In the genomic region with DNA sequence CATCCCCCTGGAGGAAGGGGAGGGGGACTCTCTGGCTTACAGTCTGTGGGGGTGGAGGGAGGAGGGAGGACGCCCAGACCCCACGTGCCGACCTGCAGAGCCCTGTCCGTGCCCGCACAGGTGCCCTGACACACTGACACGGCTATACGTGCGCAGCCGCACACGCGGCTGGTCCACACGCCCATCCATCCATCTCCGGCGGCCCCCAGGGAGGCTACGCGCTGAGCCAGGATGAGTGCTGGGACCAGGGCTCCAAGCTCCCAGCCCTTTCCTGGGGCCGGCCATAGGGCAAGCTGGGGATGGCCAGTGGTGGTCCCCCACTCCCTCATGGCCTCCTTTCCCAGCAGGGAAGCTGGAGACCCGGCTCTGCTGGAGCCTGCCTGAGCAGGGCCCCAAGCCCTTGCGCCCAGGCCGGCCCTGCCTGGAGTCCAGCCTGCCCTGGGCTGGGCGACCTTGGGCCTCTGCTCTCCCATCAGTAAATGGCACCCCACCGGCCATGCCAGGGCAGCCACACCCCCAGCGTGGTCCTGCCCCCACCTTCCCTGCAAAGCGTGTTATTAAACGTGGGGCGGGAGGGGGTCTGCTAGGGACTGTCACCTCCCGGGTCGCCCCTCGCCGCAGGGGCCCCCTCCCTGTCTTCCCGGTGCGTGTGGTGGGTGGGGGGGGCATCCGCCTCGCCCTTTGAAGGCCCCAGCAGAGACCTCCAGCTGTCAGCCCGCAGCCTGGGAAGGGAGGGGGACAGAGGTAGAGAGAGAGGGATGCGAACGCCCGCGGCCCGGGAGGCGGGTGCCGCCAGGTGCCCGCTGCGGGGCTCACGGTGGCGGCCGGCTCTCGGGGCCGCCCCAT, we compare ENCODE assay signal across 9 cellular contexts. TPM values are rescaled to one million over a fixed set of nuclear protein-coding genes. Genes with fewer than 3 reads are reported as not detected.
A peak's percentile ranks its signal among the peaks of the same experiment; 100 is the strongest.
DNase-seq lines count a peak whose midpoint lies in the region; ATAC-seq and TF ChIP-seq lines count a peak whose summit lies in the region.
"Had no signal": no experiment of that assay in that cellular context is flagged by ENCODE, and none has a peak within 500 bp of the region (broad histone marks: within the 10 kb centered on the region; RNA-seq: fewer than 3 reads in every experiment).

No MANE protein-coding gene starts in this region.

- TF ChIP-seq CTCF in tibial artery (IDR thresholded peaks at IDR 0.05), result no peak
- TF ChIP-seq CTCF in omental fat pad (IDR thresholded peaks at IDR 0.05), result no peak

- DNase-seq in activated naive CD4-positive, alpha-beta T cell treated with anti-CD3 and anti-CD28 coated beads, Interleukin-2, amount 50 U/mL, for 72 hours (ENCODE audit: low spot score in 2 of 2), result no peak
- no peak for DNase-seq in activated naive CD4-positive, alpha-beta T cell (lab: John Stamatoyannopoulos, UW)
- no peak for DNase-seq in activated naive CD8-positive, alpha-beta T cell treated with anti-CD3 and anti-CD28 coated beads, Interleukin-2, amount 10 ng/mL, durations not matched to agents 7 days and 5 days
- DNase-seq in left lobe of liver (ENCODE audit: low spot score), result no peak
- no peak for DNase-seq in tibial artery
- DNase-seq in omental fat pad (ENCODE audit: low spot score), result no peak
- no peak for DNase-seq in SKM-1 (lab: John Stamatoyannopoulos, UW; ENCODE audit: unreplicated experiment)
- no peak for DNase-seq in GF-D8 (lab: John Stamatoyannopoulos, UW)

- H3K4me3 Mint-ChIP-seq in activated naive CD8-positive, alpha-beta T cell treated with anti-CD3 and anti-CD28 coated beads, Interleukin-2, amount 10 ng/mL, durations not matched to agents 7 days and 5 days, result peak overlapping the region; percentile 48

- POLR2A ChIA-PET in activated naive CD8-positive, alpha-beta T cell treated with anti-CD3 and anti-CD28 coated beads, Interleukin-2, amount 10 ng/mL, durations not matched to agents 7 days and 5 days (lab: Charles Lee), result interaction anchor here (0.6 to 1.9 kb wide), 4 partner anchors 10 to 56 kb away, joined by 3 to 9 read pairs (median 7); a partner anchor contains a TSS

- no peaks in the 10 kb centered on the region for H3K36me3 Mint-ChIP-seq in activated naive CD4-positive, alpha-beta T cell treated with anti-CD3 and anti-CD28 coated beads, Interleukin-2, amount 50 U/mL, for 72 hours
- H3K36me3 Mint-ChIP-seq in activated naive CD8-positive, alpha-beta T cell treated with anti-CD3 and anti-CD28 coated beads, Interleukin-2, amount 10 ng/mL, durations not matched to agents 7 days and 5 days, result no peaks in the 10 kb centered on the region

- no peaks in the 10 kb centered on the region for H3K36me3 ChIP-seq in tibial artery

- H3K27me3 ChIP-seq in tibial artery, result peaks cover 2 to 64% of the 10 kb centered on the region in 2 donors

- H3K9me3 Mint-ChIP-seq in activated naive CD4-positive, alpha-beta T cell treated with anti-CD3 and anti-CD28 coated beads, Interleukin-2, amount 50 U/mL, for 72 hours, result no peaks in the 10 kb centered on the region
- H3K9me3 Mint-ChIP-seq in activated naive CD8-positive, alpha-beta T cell treated with anti-CD3 and anti-CD28 coated beads, Interleukin-2, amount 10 ng/mL, durations not matched to agents 7 days and 5 days, result no peaks in the 10 kb centered on the region

- intact Hi-C loops in tibial artery (cut with DNase I; ENCODE audit: low total_unique reads), result no loop called here

- peaks cover 40% of the 10 kb centered on the region for H3K27me3 Mint-ChIP-seq in activated naive CD8-positive, alpha-beta T cell treated with anti-CD3 and anti-CD28 coated beads, Interleukin-2, amount 10 ng/mL, durations not matched to agents 7 days and 5 days

- peaks cover 1% of the 10 kb centered on the region for H3K4me1 Mint-ChIP-seq in activated naive CD8-positive, alpha-beta T cell treated with anti-CD3 and anti-CD28 coated beads, Interleukin-2, amount 10 ng/mL, durations not matched to agents 7 days and 5 days

- H3K27ac ChIP-seq in tibial artery, result no peak overlapping the region

- ATAC-seq in activated naive CD4-positive, alpha-beta T cell treated with anti-CD3 and anti-CD28 coated beads, Interleukin-2, amount 50 U/mL, for 72 hours, result peak; percentile 19 to 39
- ATAC-seq in activated naive CD8-positive, alpha-beta T cell treated with anti-CD3 and anti-CD28 coated beads, Interleukin-2, amount 10 ng/mL, durations not matched to agents 7 days and 5 days (ENCODE audit: low read depth), result no peak
- ATAC-seq in left lobe of liver (peak; percentile 14), omental fat pad (ENCODE audit: low FRiP score) (no peak)

- peak overlapping the region; percentile 33 to 50 for H3K4me3 ChIP-seq in tibial artery

- no peaks in the 10 kb centered on the region for H3K9me3 ChIP-seq in tibial artery

- peaks cover 0 to 21% (median 16%) of the 10 kb centered on the region in 4 donors for H3K4me1 ChIP-seq in tibial artery

- H3K27ac Mint-ChIP-seq in activated naive CD4-positive, alpha-beta T cell treated with anti-CD3 and anti-CD28 coated beads, Interleukin-2, amount 50 U/mL, for 72 hours, result no peak overlapping the region
- no peak overlapping the region for H3K27ac Mint-ChIP-seq in activated naive CD8-positive, alpha-beta T cell treated with anti-CD3 and anti-CD28 coated beads, Interleukin-2, amount 10 ng/mL, durations not matched to agents 7 days and 5 days

RNA-seq across cellular contexts. Expression of a gene that starts 0.9 kb away (rescaled TPM):
- total RNA-seq in activated naive CD4-positive, alpha-beta T cell treated with anti-CD3 and anti-CD28 coated beads, Interleukin-2, amount 50 U/mL, for 72 hours, result 10 to 100 TPM in 1 of 2 donors, under 1 TPM in 1; 0.77 to 11.3 TPM
- total RNA-seq in activated naive CD8-positive, alpha-beta T cell treated with anti-CD3 and anti-CD28 coated beads, Interleukin-2, amount 10 ng/mL, durations not matched to agents 7 days and 5 days, result 1 to 10 TPM in 1 of 2 experiments, under 1 TPM in 1; 0.88 to 1.1 TPM
- total RNA-seq in left lobe of liver (0.05 TPM), omental fat pad (under 1 TPM; 0.12 to 0.19 (median 0.14) TPM)
- total RNA-seq: subcutaneous adipose tissue had no signal

RNA-seq across cellular contexts. Expression of a gene that starts 9.7 kb away (rescaled TPM):
- total RNA-seq in activated naive CD4-positive, alpha-beta T cell treated with anti-CD3 and anti-CD28 coated beads, Interleukin-2, amount 50 U/mL, for 72 hours, result 10 to 100 TPM; 49.5 to 52.2 TPM
- 10 to 100 TPM; 32.1 to 33.1 TPM for total RNA-seq in activated naive CD8-positive, alpha-beta T cell treated with anti-CD3 and anti-CD28 coated beads, Interleukin-2, amount 10 ng/mL, durations not matched to agents 7 days and 5 days
- total RNA-seq in left lobe of liver (16.9 TPM), omental fat pad (10 to 100 TPM; 29.8 to 44.6 (median 34.6) TPM)

RNA-seq across cellular contexts. Expression of a gene that starts 15.1 kb away (rescaled TPM):
- total RNA-seq in activated naive CD4-positive, alpha-beta T cell treated with anti-CD3 and anti-CD28 coated beads, Interleukin-2, amount 50 U/mL, for 72 hours, result 10 to 100 TPM in 1 of 2 donors, 1 to 10 TPM in 1; 6.3 to 10.3 TPM
- 10 to 100 TPM; 17.3 to 18.4 TPM for total RNA-seq in activated naive CD8-positive, alpha-beta T cell treated with anti-CD3 and anti-CD28 coated beads, Interleukin-2, amount 10 ng/mL, durations not matched to agents 7 days and 5 days
- 5.3 TPM for total RNA-seq in left lobe of liver
- 10 to 100 TPM in 1 of 4 donors, 1 to 10 TPM in 3; 1.5 to 10.1 (median 4.3) TPM for total RNA-seq in omental fat pad

RNA-seq across cellular contexts. Expression of a gene that starts 19.1 kb away (rescaled TPM):
- 10 to 100 TPM; 15.1 to 20.9 TPM for total RNA-seq in activated naive CD4-positive, alpha-beta T cell treated with anti-CD3 and anti-CD28 coated beads, Interleukin-2, amount 50 U/mL, for 72 hours
- 10 to 100 TPM; 22.6 to 23.2 TPM for total RNA-seq in activated naive CD8-positive, alpha-beta T cell treated with anti-CD3 and anti-CD28 coated beads, Interleukin-2, amount 10 ng/mL, durations not matched to agents 7 days and 5 days
- total RNA-seq in left lobe of liver, result 7.5 TPM
- total RNA-seq in omental fat pad, result 10 to 100 TPM in 1 of 4 donors, 1 to 10 TPM in 3; 8.1 to 10.4 (median 9.6) TPM

RNA-seq across cellular contexts. Expression of a gene that starts 27.9 kb away (rescaled TPM):
- 10 to 100 TPM; 19.0 to 22.5 TPM for total RNA-seq in activated naive CD4-positive, alpha-beta T cell treated with anti-CD3 and anti-CD28 coated beads, Interleukin-2, amount 50 U/mL, for 72 hours
- 10 to 100 TPM; 34.1 to 34.8 TPM for total RNA-seq in activated naive CD8-positive, alpha-beta T cell treated with anti-CD3 and anti-CD28 coated beads, Interleukin-2, amount 10 ng/mL, durations not matched to agents 7 days and 5 days
- total RNA-seq in left lobe of liver (12.7 TPM), omental fat pad (10 to 100 TPM; 18.3 to 39.6 (median 25.7) TPM)

Comparison
In these comparisons a context has a peak if more than half of its experiments do, and no peak if none do; other contexts are left out.
1. ATAC-seq: peak in activated naive CD4-positive, alpha-beta T cell treated with anti-CD3 and anti-CD28 coated beads, Interleukin-2, amount 50 U/mL, for 72 hours (2 of 2) and left lobe of liver (single experiment); none in activated naive CD8-positive, alpha-beta T cell treated with anti-CD3 and anti-CD28 coated beads, Interleukin-2, amount 10 ng/mL, durations not matched to agents 7 days and 5 days (single experiment) and omental fat pad (single experiment).